Comparison of ENCODE assay signal across 8 cellular contexts in the genomic region with DNA sequence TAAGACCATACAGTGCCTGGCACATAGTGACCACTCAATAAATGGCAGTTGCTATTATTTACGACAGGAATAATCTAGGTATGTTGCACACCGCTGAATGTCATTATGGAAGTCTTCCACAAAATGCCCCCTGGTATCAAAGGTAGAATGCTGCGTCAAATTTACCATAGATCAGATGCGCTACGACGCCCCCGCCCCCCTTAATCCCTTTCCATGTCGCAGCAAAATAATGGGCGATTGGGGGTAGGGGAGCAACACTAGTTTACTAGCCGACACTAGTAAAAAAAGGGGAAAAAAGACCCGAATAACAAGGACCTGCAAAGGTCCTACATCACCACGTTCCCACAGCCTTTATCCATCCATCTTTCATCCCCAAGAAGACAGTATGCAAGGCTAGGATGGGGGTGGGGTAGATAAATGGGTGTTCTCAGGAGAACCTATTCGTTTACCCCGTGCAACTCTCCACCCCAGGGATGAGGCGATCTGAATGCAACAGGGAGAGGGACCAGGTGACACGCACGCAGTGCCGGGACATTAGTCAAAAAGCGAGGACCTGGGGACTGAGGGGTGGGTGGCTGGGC. TPM values are rescaled to one million over a fixed set of nuclear protein-coding genes. Genes with fewer than 3 reads are reported as not detected.
DNase-seq lines count a peak whose midpoint lies in the region; ATAC-seq and FAIRE-seq lines count a peak whose summit lies in the region.

No MANE protein-coding gene starts in this region.

- peak overlapping the region; percentile 79; the same call in 1 of the 2 replicates for H2AFZ ChIP-seq in Karpas-422 (ENCODE audit: low read length)

- peaks cover 91% of the 10 kb centered on the region for H3K79me2 ChIP-seq in Karpas-422 (ENCODE audit: low read length)

- H3K9me3 ChIP-seq in Karpas-422 (ENCODE audit: low read length) (no peaks in the 10 kb centered on the region), iPS DF 6.9 (ENCODE audit: control insufficient read depth, insufficient read depth, low read length) (no peaks in the 10 kb centered on the region), small intestine (ENCODE audit: control insufficient read depth, low read depth) (no peaks in the 10 kb centered on the region)

- no peak for ATAC-seq in GM18517 (IDR thresholded peaks at IDR 0.05; ENCODE audit: unreplicated experiment)
- ATAC-seq in GM19397 (IDR thresholded peaks at IDR 0.05; ENCODE audit: unreplicated experiment), result no peak

- no peaks in the 10 kb centered on the region for H4K20me1 ChIP-seq in Karpas-422 (ENCODE audit: insufficient read depth, low read depth, low read length)

- H3K4me3 ChIP-seq in Karpas-422 (ENCODE audit: low read length) (peak overlapping the region; percentile 79), iPS DF 6.9 (ENCODE audit: low read length) (peak overlapping the region; percentile 64), small intestine (ENCODE audit: low read depth in 1 of 2, low read length in 2 of 2) (peak overlapping the region; percentile 75 to 92)

- H3K27ac ChIP-seq in Karpas-422 (ENCODE audit: low read length) (peak overlapping the region; percentile 85), iPS DF 6.9 (ENCODE audit: low read length) (no peak overlapping the region), small intestine (ENCODE audit: low read depth in 1 of 2, low read length in 1 of 2) (peak overlapping the region; percentile 77 to 98)

- DNase-seq in activated T-cell treated with anti-CD3 and anti-CD28 coated beads for 48 hours (ENCODE audit: low read depth) (peak; percentile 7), Karpas-422 (no peak), iPS DF 6.9 (ENCODE audit: low read depth, low spot score) (no peak), small intestine (peak; percentile 44)
- DNase-seq in activated T-cell treated with anti-CD3 and anti-CD28 coated beads, Interleukin-2, amount 50 U/mL, for 1 hour, result no peak
- peak; percentile 17 for DNase-seq in activated naive CD8-positive, alpha-beta T cell treated with anti-CD3 and anti-CD28 coated beads, Interleukin-2, amount 50 U/mL, for 16 hours (ENCODE audit: low read depth, low spot score)

- H3K4me1 ChIP-seq in Karpas-422 (ENCODE audit: low read length) (peaks cover 35% of the 10 kb centered on the region), iPS DF 6.9 (ENCODE audit: control insufficient read depth, insufficient read depth, low read length) (no peaks in the 10 kb centered on the region), small intestine (ENCODE audit: control insufficient read depth in 2 of 2, insufficient read depth in 1 of 2, low read depth in 1 of 2, low read length in 1 of 2) (peaks cover 0 to 2% of the 10 kb centered on the region in 2 donors)

- no CpG with 5 or more reads among the region's 19 CpGs for WGBS in iPS DF 6.9 (ENCODE audit: insufficient coverage, insufficient read length)
- WGBS in small intestine, 3 donors, result 1 to 4% (median 4%) methylated on average over 18 to 19 of the region's 19 CpGs

- FAIRE-seq in small intestine (lab: Jason Lieb, UNC), result no peak

- H3K9ac ChIP-seq in Karpas-422 (ENCODE audit: low read length), result peak overlapping the region; percentile 80

- no peaks in the 10 kb centered on the region for H3K9me2 ChIP-seq in Karpas-422 (replicated peaks; ENCODE audit: insufficient read depth, low read length)

- H3K27me3 ChIP-seq in Karpas-422 (ENCODE audit: low read length) (no peaks in the 10 kb centered on the region), iPS DF 6.9 (ENCODE audit: control insufficient read depth, insufficient read depth, low read length) (no peaks in the 10 kb centered on the region), small intestine (ENCODE audit: control insufficient read depth in 2 of 2, insufficient read depth in 2 of 2, low read length in 2 of 2) (no peaks in the 10 kb centered on the region)

- peak overlapping the region; percentile 82 for H3K4me2 ChIP-seq in Karpas-422 (ENCODE audit: low read depth, low read length, poor library complexity, severe bottlenecking)

- H3K36me3 ChIP-seq in Karpas-422 (ENCODE audit: insufficient read depth, low read length) (no peaks in the 10 kb centered on the region), iPS DF 6.9 (ENCODE audit: control insufficient read depth, insufficient read depth, low read length) (no peaks in the 10 kb centered on the region), small intestine (ENCODE audit: control insufficient read depth in 2 of 2, insufficient read depth in 2 of 2, low read length in 2 of 2) (no peaks in the 10 kb centered on the region)

RNA-seq across cellular contexts. Expression of a gene that starts 0.5 kb away (rescaled TPM):
- total RNA-seq in Karpas-422 (2014; rRNA removed; shearing (Covaris generic); ENCODE audit: low replicate concordance), result 35.0 and 80.8 TPM in 2 replicates
- 10 to 100 TPM in 1 of 3 donors, 1 to 10 TPM in 2; 4.3 to 16.4 (median 6.3) TPM for polyA plus RNA-seq in small intestine

RNA-seq across cellular contexts. Expression of a gene that starts 0.9 kb away (rescaled TPM):
- total RNA-seq in Karpas-422 (2014; rRNA removed; shearing (Covaris generic); ENCODE audit: low replicate concordance), result 12.3 and 30.8 TPM in 2 replicates
- 1 to 10 TPM; 3.5 to 7.5 (median 6.3) TPM for polyA plus RNA-seq in small intestine

Comparison
In these comparisons a context has a peak if more than half of its experiments do, and no peak if none do; other contexts are left out.
1. DNase-seq: peak in activated T-cell treated with anti-CD3 and anti-CD28 coated beads for 48 hours (single experiment), activated naive CD8-positive, alpha-beta T cell treated with anti-CD3 and anti-CD28 coated beads, Interleukin-2, amount 50 U/mL, for 16 hours (single experiment) and small intestine (single experiment); none in activated T-cell treated with anti-CD3 and anti-CD28 coated beads, Interleukin-2, amount 50 U/mL, for 1 hour (single experiment), Karpas-422 (single experiment) and iPS DF 6.9 (single experiment).
2. Peak in every context shown above with its lines, with median percentiles within 50 percentile points of each other: H3K4me3 ChIP-seq.